2 cellular contexts compared by ENCODE assay signal in the genomic region with DNA sequence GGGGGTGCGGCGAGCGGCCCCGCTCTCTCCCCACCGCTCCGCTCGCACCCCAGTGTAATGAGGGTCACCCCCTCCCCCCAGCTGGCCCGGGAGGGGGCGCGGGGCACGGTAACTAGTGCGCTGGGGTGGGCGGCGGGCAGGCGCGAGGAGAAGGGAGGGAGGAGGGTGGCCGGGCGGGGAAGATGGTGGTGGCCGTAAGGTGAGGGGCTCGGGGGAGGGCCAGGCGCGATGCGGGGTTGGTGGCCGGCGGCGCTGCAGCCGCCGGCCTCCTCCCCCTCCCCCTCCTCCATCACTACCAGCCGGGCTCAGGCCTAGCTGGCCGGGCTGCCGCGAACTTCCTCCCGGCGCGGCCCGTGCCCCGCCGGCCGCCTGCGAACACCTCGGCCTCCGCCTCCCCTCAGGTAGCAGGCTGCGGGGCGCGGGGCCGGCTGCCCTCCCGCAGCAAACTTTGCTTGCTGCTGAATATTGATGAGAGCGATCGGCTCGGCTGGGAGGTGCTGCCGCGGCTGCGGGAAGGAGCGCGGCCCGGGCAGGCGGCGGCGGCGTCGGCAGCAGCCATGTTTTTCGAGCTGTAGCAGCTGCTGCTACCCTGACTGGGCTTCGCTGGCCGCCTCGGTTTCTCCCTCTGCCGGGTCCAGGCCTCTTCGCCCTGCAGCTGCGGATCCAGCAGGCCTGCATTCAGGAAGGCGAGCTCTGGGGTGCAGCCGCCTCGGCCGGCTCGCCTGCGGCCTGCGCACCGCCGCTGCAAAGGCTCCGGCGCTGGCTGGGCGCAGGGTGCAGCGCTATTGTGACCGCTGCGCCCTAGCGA.
TF ChIP-seq lines count a peak whose summit lies in the region.

No MANE protein-coding gene starts in this region.

TF ChIP-seq in HEK293, 187 proteins besides CTCF, POLR2A, EP300 and RAD21 (continues in another document):
- TF ChIP-seq ZNF266 (tag by site-specific recombination; IDR thresholded peaks at IDR 0.05; ENCODE audit: low read depth) (no peak), BCL11A (tag by site-specific recombination; IDR thresholded peaks at IDR 0.05; ENCODE audit: low read depth) (0 out of 2 replicates have a peak, but pooled peaks have one; percentile 32), ZNF366 (tag by site-specific recombination; conservative IDR thresholded peaks at IDR 0.05) (no peak), ZNF112 (tag by site-specific recombination; IDR thresholded peaks at IDR 0.05) (no peak), ZNF132 (tag by site-specific recombination; IDR thresholded peaks at IDR 0.05; ENCODE audit: borderline replicate concordance) (no peak), ZNF398 (tag by site-specific recombination; IDR thresholded peaks at IDR 0.05) (peak; percentile 96), ZNF558 (tag by site-specific recombination; IDR thresholded peaks at IDR 0.05) (no peak), ZNF391 (tag by site-specific recombination; IDR thresholded peaks at IDR 0.05; ENCODE audit: borderline replicate concordance, low read depth) (no peak), ZNF239 (tag by site-specific recombination; IDR thresholded peaks at IDR 0.05) (no peak), ZBTB7A (tag by site-specific recombination; IDR thresholded peaks at IDR 0.05; ENCODE audit: low read depth) (peak; percentile 63), ZNF148 (tag by site-specific recombination; IDR thresholded peaks at IDR 0.05; ENCODE audit: borderline replicate concordance) (no peak), ZNF121 (tag by site-specific recombination; IDR thresholded peaks at IDR 0.05) (no peak), KLF16 (tag by site-specific recombination; IDR thresholded peaks at IDR 0.05) (no peak), IKZF3 (tag by site-specific recombination; IDR thresholded peaks at IDR 0.05) (no peak), ZNF692 (tag by site-specific recombination; IDR thresholded peaks at IDR 0.05) (0 out of 2 replicates have a peak, but pooled peaks have one; percentile 14), ZFP41 (tag by site-specific recombination; IDR thresholded peaks at IDR 0.05; ENCODE audit: borderline replicate concordance) (no peak), ZSCAN5A (tag by site-specific recombination; IDR thresholded peaks at IDR 0.05) (no peak), ZNF175 (tag by site-specific recombination; IDR thresholded peaks at IDR 0.05) (no peak)
- TF ChIP-seq, protein P1, sequence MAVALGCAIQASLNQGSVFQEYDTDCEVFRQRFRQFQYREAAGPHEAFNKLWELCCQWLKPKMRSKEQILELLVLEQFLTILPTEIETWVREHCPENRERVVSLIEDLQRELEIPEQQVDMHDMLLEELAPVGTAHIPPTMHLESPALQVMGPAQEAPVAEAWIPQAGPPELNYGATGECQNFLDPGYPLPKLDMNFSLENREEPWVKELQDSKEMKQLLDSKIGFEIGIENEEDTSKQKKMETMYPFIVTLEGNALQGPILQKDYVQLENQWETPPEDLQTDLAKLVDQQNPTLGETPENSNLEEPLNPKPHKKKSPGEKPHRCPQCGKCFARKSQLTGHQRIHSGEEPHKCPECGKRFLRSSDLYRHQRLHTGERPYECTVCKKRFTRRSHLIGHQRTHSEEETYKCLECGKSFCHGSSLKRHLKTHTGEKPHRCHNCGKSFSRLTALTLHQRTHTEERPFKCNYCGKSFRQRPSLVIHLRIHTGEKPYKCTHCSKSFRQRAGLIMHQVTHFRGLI (tag by site-specific recombination; IDR thresholded peaks at IDR 0.05): peak; percentile 63

TF ChIP-seq in endothelial cell of umbilical vein, 7 proteins besides CTCF, POLR2A, EP300 and RAD21:
- TF ChIP-seq FOS (IDR thresholded peaks at IDR 0.05; ENCODE audit: borderline replicate concordance, insufficient read depth, low read length) (no peak), POLR2AphosphoS5 (IDR thresholded peaks at IDR 0.05; ENCODE audit: insufficient read depth, low read depth, low read length) (peak; percentile 45)
